In genomic region chr14:36662543-36663403, GRCh38 we compare ENCODE assay signal across 9 cellular contexts. TPM values are rescaled to one million over a fixed set of nuclear protein-coding genes. Genes with fewer than 3 reads are reported as not detected.
A peak's percentile ranks its signal among the peaks of the same experiment; 100 is the strongest.
DNase-seq lines count a peak whose midpoint lies in the region; ATAC-seq, FAIRE-seq and TF ChIP-seq lines count a peak whose summit lies in the region.
"Had no signal": no experiment of that assay in that cellular context is flagged by ENCODE, and none has a peak within 500 bp of the region (broad histone marks: within the 10 kb centered on the region; RNA-seq: fewer than 3 reads in every experiment).

No MANE protein-coding gene starts in this region.

- TF ChIP-seq CTCF in GM13977 (IDR thresholded peaks at IDR 0.05; ENCODE audit: extremely low read depth, insufficient read depth, missing control alignments) (no peak), epithelial cell of proximal tubule (conservative IDR thresholded peaks at IDR 0.05; ENCODE audit: low read depth, low read length) (no peak)

- no peak for ATAC-seq in GM21390 (IDR thresholded peaks at IDR 0.05; ENCODE audit: unreplicated experiment)
- no peak for ATAC-seq in GM18498 (IDR thresholded peaks at IDR 0.05; ENCODE audit: unreplicated experiment)
- ATAC-seq in HG03139 (IDR thresholded peaks at IDR 0.05; ENCODE audit: unreplicated experiment): no peak

- H3K4me3 ChIP-seq in epithelial cell of proximal tubule (ENCODE audit: low read depth, low read length): peak overlapping the region; percentile 39

- no peak for FAIRE-seq in urothelium cell line (lab: Jason Lieb, UNC)

- in situ Hi-C loops in GM13977 (cut with MboI; ENCODE audit: low pct_unique_long_range_greater_than_20kb, low sequenced_read_pairs, unreplicated experiment): loop anchor here (25.0 kb wide), 1 partner anchor 925 kb away; the partner anchor contains the start of genes FOXA1 and TTC6

- peak; percentile 39 for DNase-seq in GM13977 (ENCODE audit: low spot score)
- peak; percentile 44 for DNase-seq in NCI-H524 treated with DMSO at 0.1 percent for 48 hours (lab: John Stamatoyannopoulos, UW)
- DNase-seq in epithelial cell of proximal tubule (ENCODE audit: low read depth): no peak
- peak; percentile 80 for DNase-seq in retina
- DNase-seq in urothelium cell line (ENCODE audit: low spot score): no peak

RNA-seq across cellular contexts. Expression of gene PAX9, which starts 1.1 kb away (rescaled TPM):
- total RNA-seq in epithelial cell of proximal tubule: 0.12 TPM in 1 of 2 replicates, not detected in the other
- total RNA-seq: temporal lobe had no signal

Comparison
In these comparisons a context has a peak if more than half of its experiments do, and no peak if none do; other contexts are left out.
1. DNase-seq: peak in GM13977 (single experiment), NCI-H524 treated with DMSO at 0.1 percent for 48 hours (single experiment) and retina (single experiment); none in epithelial cell of proximal tubule (single experiment) and urothelium cell line (single experiment).